ENCODE assay signal across 19 cellular contexts in genomic region chr3:69944931-69945493, GRCh38. TPM values are rescaled to one million over a fixed set of nuclear protein-coding genes. Genes with fewer than 3 reads are reported as not detected.
A peak's percentile ranks its signal among the peaks of the same experiment; 100 is the strongest.
DNase-seq lines count a peak whose midpoint lies in the region; TF ChIP-seq lines count a peak whose summit lies in the region.
"Had no signal": no experiment of that assay in that cellular context is flagged by ENCODE, and none has a peak within 500 bp of the region (broad histone marks: within the 10 kb centered on the region; RNA-seq: fewer than 3 reads in every experiment).

No MANE protein-coding gene starts in this region.

- no peak overlapping the region for H3K27ac Mint-ChIP-seq in HFFc6
- H3K27ac Mint-ChIP-seq: CD4-positive, alpha-beta memory T cell had no signal

- H3K4me3 Mint-ChIP-seq in HFFc6: no peak overlapping the region
- H3K4me3 Mint-ChIP-seq: CD4-positive, alpha-beta memory T cell had no signal

- H3K27me3 Mint-ChIP-seq in HFFc6 (ENCODE audit: insufficient read depth): no peaks in the 10 kb centered on the region
- H3K27me3 Mint-ChIP-seq: CD4-positive, alpha-beta memory T cell had no signal

- DNase-seq in RPMI7951 (ENCODE audit: low read depth) (peak; percentile 7), foreskin melanocyte (peak; percentile 76), middle frontal gyrus (ENCODE audit: extremely low spot score, low spot score) (peak; percentile 44), HFFc6 (no peak), kidney tubule cell (ENCODE audit: low spot score) (no peak), NCI-H2081 (lab: John Stamatoyannopoulos, UW) (no peak)
- no peak for DNase-seq in activated naive CD4-positive, alpha-beta T cell (lab: John Stamatoyannopoulos, UW)
- DNase-seq: CD4-positive, alpha-beta memory T cell; DMS153; GDM1; Kasumi-1; NCI-H1694; NCI-H2081 treated with DMSO at 0.1 percent for 48 hours; NCI-H446; NCI-H526 treated with DMSO at 0.1 percent for 48 hours; PC-3; RPMI8226; SHP77 had no signal

- TF ChIP-seq CTCF in HFFc6 (IDR thresholded peaks at IDR 0.05): no peak

- no peaks in the 10 kb centered on the region for H3K36me3 Mint-ChIP-seq in HFFc6 (ENCODE audit: low read depth)
- H3K36me3 Mint-ChIP-seq: CD4-positive, alpha-beta memory T cell had no signal

- H3K4me1 Mint-ChIP-seq in HFFc6 (ENCODE audit: low read depth): peaks cover 34% of the 10 kb centered on the region
- H3K4me1 Mint-ChIP-seq: CD4-positive, alpha-beta memory T cell had no signal

- no peaks in the 10 kb centered on the region for H3K9me3 Mint-ChIP-seq in HFFc6

RNA-seq across cellular contexts. Expression of gene SAMMSON, which starts 54.5 kb away (rescaled TPM):
- total RNA-seq in RPMI7951 (2014; rRNA removed; shearing (Covaris generic)): 0.48 and 0.78 TPM in 2 replicates
- not detected for total RNA-seq in HFFc6 (2021; fragmentation: NEBNext Ultra II Directional; extraction: Animal tissue kit (Norgen Biotek cat#: 25700))
- total RNA-seq: CD4-positive, alpha-beta memory T cell; MCF 10A; PC-3 had no signal

Comparison
In these comparisons a context has a peak if more than half of its experiments do, and no peak if none do; other contexts are left out.
1. DNase-seq: peak in RPMI7951 (single experiment), foreskin melanocyte (single experiment) and middle frontal gyrus (single experiment); none in HFFc6 (single experiment), kidney tubule cell (single experiment), NCI-H2081 (0 of 2) and activated naive CD4-positive, alpha-beta T cell (0 of 4).